8 cellular contexts compared by ENCODE assay signal in genomic region chr20:50153153-50153499, GRCh38.
DNase-seq lines count a peak whose midpoint lies in the region; ATAC-seq and TF ChIP-seq lines count a peak whose summit lies in the region.

No MANE protein-coding gene starts in this region.

- peak overlapping the region; percentile 91 for H3K27ac Mint-ChIP-seq in stimulated activated naive B cell treated with anti-CD40 and anti-IgM and Interleukin-4, amounts not matched to agents 10 μg/mL and 1 μg/mL and 100 μg/mL, for 72 hours

- no peaks in the 10 kb centered on the region for H3K9me3 Mint-ChIP-seq in stimulated activated naive B cell treated with anti-CD40 and anti-IgM and Interleukin-4, amounts not matched to agents 10 μg/mL and 1 μg/mL and 100 μg/mL, for 72 hours

- H3K4me3 ChIP-seq in WI38 (ENCODE audit: low read depth, low read length): peak overlapping the region; percentile 98
- H3K4me3 ChIP-seq in iPS DF 6.9 (ENCODE audit: low read length): peak overlapping the region; percentile 70

- H3K27me3 Mint-ChIP-seq in stimulated activated naive B cell treated with anti-CD40 and anti-IgM and Interleukin-4, amounts not matched to agents 10 μg/mL and 1 μg/mL and 100 μg/mL, for 72 hours: no peaks in the 10 kb centered on the region

- H3K27me3 ChIP-seq in iPS DF 6.9 (ENCODE audit: control insufficient read depth, insufficient read depth, low read length): no peaks in the 10 kb centered on the region

- H3K9me3 ChIP-seq in iPS DF 6.9 (ENCODE audit: control insufficient read depth, insufficient read depth, low read length): no peaks in the 10 kb centered on the region

- peaks cover 7% of the 10 kb centered on the region; the same call in 1 of the 2 replicates for H3K4me1 ChIP-seq in iPS DF 6.9 (ENCODE audit: control insufficient read depth, insufficient read depth, low read length)

- DNase-seq in AG08396 (ENCODE audit: low spot score): peak; percentile 30
- no peak for DNase-seq in iPS DF 6.9 (ENCODE audit: low read depth, low spot score)
- no peak for DNase-seq in stimulated activated naive B cell treated with anti-CD40 and anti-IgM and Interleukin-4, amounts not matched to agents 10 μg/mL and 1 μg/mL and 100 μg/mL, for 72 hours
- DNase-seq in NCI-H1105 treated with DMSO at 0.1 percent for 48 hours (lab: John Stamatoyannopoulos, UW): no peak
- no peak for DNase-seq in HPDE6-E6E7 (ENCODE audit: extremely low spot score)

- TF ChIP-seq CTCF in WI38 (IDR thresholded peaks at IDR 0.05; ENCODE audit: low read depth, low read length): no peak

- H3K27ac ChIP-seq in iPS DF 6.9 (ENCODE audit: low read length): no peak overlapping the region

- peaks cover 34 to 58% of the 10 kb centered on the region in 2 donors for H3K4me1 Mint-ChIP-seq in stimulated activated naive B cell treated with anti-CD40 and anti-IgM and Interleukin-4, amounts not matched to agents 10 μg/mL and 1 μg/mL and 100 μg/mL, for 72 hours

- 0 out of 2 replicates have a peak, but pooled peaks cover under 1% of the 10 kb centered on the region for H3K36me3 ChIP-seq in iPS DF 6.9 (ENCODE audit: control insufficient read depth, insufficient read depth, low read length)

- ATAC-seq in GM21447 (IDR thresholded peaks at IDR 0.05; ENCODE audit: unreplicated experiment): peak; percentile 11
- peak; percentile 4 to 9 for ATAC-seq in stimulated activated naive B cell treated with anti-CD40 and anti-IgM and Interleukin-4, amounts not matched to agents 10 μg/mL and 1 μg/mL and 100 μg/mL, for 72 hours (replicated peaks)
- no peak for ATAC-seq in HG02798 (IDR thresholded peaks at IDR 0.05; ENCODE audit: poor library complexity, unreplicated experiment)

- peak overlapping the region; percentile 92 for H3K4me3 Mint-ChIP-seq in stimulated activated naive B cell treated with anti-CD40 and anti-IgM and Interleukin-4, amounts not matched to agents 10 μg/mL and 1 μg/mL and 100 μg/mL, for 72 hours

- WGBS in iPS DF 6.9 (ENCODE audit: insufficient coverage, insufficient read length): no CpG with 5 or more reads among the region's 18 CpGs

- peaks cover 17 to 20% of the 10 kb centered on the region in 2 donors for H3K36me3 Mint-ChIP-seq in stimulated activated naive B cell treated with anti-CD40 and anti-IgM and Interleukin-4, amounts not matched to agents 10 μg/mL and 1 μg/mL and 100 μg/mL, for 72 hours
